ENCODE assay signal across 12 cellular contexts in the genomic region with DNA sequence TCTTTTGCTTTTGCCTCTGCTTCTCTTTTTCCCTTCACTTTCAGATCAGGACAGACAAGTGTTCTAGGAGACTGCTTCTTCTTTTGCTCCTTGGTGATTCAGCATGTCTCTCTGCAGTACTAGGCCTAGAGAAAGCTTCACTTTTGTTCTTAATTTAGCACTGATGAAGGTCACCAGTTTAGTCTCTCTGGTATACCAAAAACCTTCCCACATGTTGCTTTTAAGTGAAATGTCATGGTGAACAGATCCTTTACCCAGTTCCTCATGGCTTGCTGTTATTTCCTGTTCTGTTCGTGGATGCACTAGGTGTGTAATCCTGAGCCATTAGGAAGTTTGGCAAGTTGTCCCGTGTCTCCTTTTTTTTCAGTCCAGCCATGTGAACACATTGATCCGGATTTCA. TPM values are rescaled to one million over a fixed set of nuclear protein-coding genes. Genes with fewer than 3 reads are reported as not detected.
DNase-seq lines count a peak whose midpoint lies in the region; ATAC-seq and TF ChIP-seq lines count a peak whose summit lies in the region.
"Had no signal": no experiment of that assay in that cellular context is flagged by ENCODE, and none has a peak within 500 bp of the region (broad histone marks: within the 10 kb centered on the region; RNA-seq: fewer than 3 reads in every experiment).

No MANE protein-coding gene starts in this region.

- DNase-seq in CD4-positive, CD25-positive, alpha-beta regulatory T cell: no peak
- no peak for DNase-seq in GM23338 (ENCODE audit: low spot score)
- DNase-seq in activated CD8-positive, alpha-beta T cell treated with anti-CD3 and anti-CD28 coated beads, Interleukin-2, amount 10 ng/mL, durations not matched to agents 7 days and 5 days: no peak
- no peak for DNase-seq in right cardiac atrium
- DNase-seq in NCI-H2029 treated with DMSO at 0.1 percent for 48 hours (lab: John Stamatoyannopoulos, UW): no peak
- DNase-seq in NCI-H526 (lab: John Stamatoyannopoulos, UW): no peak
- DNase-seq in activated effector memory CD4-positive, alpha-beta T cell treated with Interleukin-2 at 50 U/mL for 16 hours: no peak
- DNase-seq: amniotic stem cell, dermis blood vessel endothelial cell, GF-D8, hippocampal formation had no signal

- CTCF ChIA-PET in activated CD8-positive, alpha-beta T cell treated with anti-CD3 and anti-CD28 coated beads, Interleukin-2, amount 10 ng/mL, durations not matched to agents 7 days and 5 days (lab: Charles Lee): no interaction called here

- H3K4me2 ChIP-seq in GM23338: no peak overlapping the region

- TF ChIP-seq CTCF in GM23338 (conservative IDR thresholded peaks at IDR 0.05; ENCODE audit: low read depth in 2 of 2): no peak

- H3K27me3 Mint-ChIP-seq in CD4-positive, CD25-positive, alpha-beta regulatory T cell: no peaks in the 10 kb centered on the region
- H3K27me3 Mint-ChIP-seq in GM23338 (ENCODE audit: insufficient read depth, low read depth, poor library complexity): peaks cover 2% of the 10 kb centered on the region
- no peaks in the 10 kb centered on the region for H3K27me3 Mint-ChIP-seq in activated CD8-positive, alpha-beta T cell treated with anti-CD3 and anti-CD28 coated beads, Interleukin-2, amount 10 ng/mL, durations not matched to agents 7 days and 5 days (ENCODE audit: low read depth)

- H3K4me1 ChIP-seq in CD4-positive, CD25-positive, alpha-beta regulatory T cell (ENCODE audit: control insufficient read depth, insufficient read depth, low read length, poor library complexity, severe bottlenecking): peaks cover 4% of the 10 kb centered on the region
- H3K4me1 ChIP-seq in GM23338 (ENCODE audit: insufficient read depth): no peaks in the 10 kb centered on the region
- H3K4me1 ChIP-seq in muscle layer of colon (ENCODE audit: insufficient read depth, low read length): peaks cover 20% of the 10 kb centered on the region
- no peaks in the 10 kb centered on the region for H3K4me1 ChIP-seq in right cardiac atrium (ENCODE audit: control insufficient read depth, insufficient read depth, low read length)

- no peaks in the 10 kb centered on the region for H3K9me2 ChIP-seq in GM23338 (ENCODE audit: insufficient read depth)

- H3K36me3 Mint-ChIP-seq in CD4-positive, CD25-positive, alpha-beta regulatory T cell: peaks cover 15% of the 10 kb centered on the region
- H3K36me3 Mint-ChIP-seq in GM23338 (ENCODE audit: low read depth): peaks cover 27% of the 10 kb centered on the region
- H3K36me3 Mint-ChIP-seq in activated CD8-positive, alpha-beta T cell treated with anti-CD3 and anti-CD28 coated beads, Interleukin-2, amount 10 ng/mL, durations not matched to agents 7 days and 5 days (ENCODE audit: low read depth): peaks cover 9% of the 10 kb centered on the region

- H3F3A ChIP-seq in GM23338 (replicated peaks; ENCODE audit: low read depth): no peaks in the 10 kb centered on the region

- H3K9ac ChIP-seq in muscle layer of colon (ENCODE audit: low read length): no peak overlapping the region

- peak overlapping the region; percentile 61 to 97 (median 94) for H3K27ac Mint-ChIP-seq in CD4-positive, CD25-positive, alpha-beta regulatory T cell
- peak overlapping the region; percentile 43; the same call in 1 of the 2 replicates for H3K27ac Mint-ChIP-seq in GM23338
- peak overlapping the region; percentile 50 for H3K27ac Mint-ChIP-seq in activated CD8-positive, alpha-beta T cell treated with anti-CD3 and anti-CD28 coated beads, Interleukin-2, amount 10 ng/mL, durations not matched to agents 7 days and 5 days

- H3K36me3 ChIP-seq in CD4-positive, CD25-positive, alpha-beta regulatory T cell (ENCODE audit: control insufficient read depth, insufficient read depth, low read length): peaks cover 4% of the 10 kb centered on the region
- no peaks in the 10 kb centered on the region for H3K36me3 ChIP-seq in GM23338 (ENCODE audit: insufficient read depth)
- no peaks in the 10 kb centered on the region for H3K36me3 ChIP-seq in muscle layer of colon (ENCODE audit: insufficient read depth, low read length)

- H3K27ac ChIP-seq in CD4-positive, CD25-positive, alpha-beta regulatory T cell (ENCODE audit: insufficient read depth, low read length, poor library complexity, severe bottlenecking): no peak overlapping the region
- no peak overlapping the region for H3K27ac ChIP-seq in GM23338 (ENCODE audit: low read depth)
- no peak overlapping the region for H3K27ac ChIP-seq in muscle layer of colon (ENCODE audit: low read depth, low read length)
- H3K27ac ChIP-seq in right cardiac atrium (ENCODE audit: low read length): no peak overlapping the region

- no peaks in the 10 kb centered on the region for H3K79me2 ChIP-seq in GM23338 (replicated peaks; ENCODE audit: insufficient read depth)

- peaks cover 7 to 41% (median 16%) of the 10 kb centered on the region in 4 donors for H3K4me1 Mint-ChIP-seq in CD4-positive, CD25-positive, alpha-beta regulatory T cell
- H3K4me1 Mint-ChIP-seq in GM23338: no peaks in the 10 kb centered on the region; the same call in 2 of the 3 replicates
- peaks cover 12% of the 10 kb centered on the region for H3K4me1 Mint-ChIP-seq in activated CD8-positive, alpha-beta T cell treated with anti-CD3 and anti-CD28 coated beads, Interleukin-2, amount 10 ng/mL, durations not matched to agents 7 days and 5 days (ENCODE audit: low read depth)

- intact Hi-C loops in right cardiac atrium (cut with DNase I): no loop called here

- no peaks in the 10 kb centered on the region; the same call in 1 of the 2 replicates for H4K20me1 ChIP-seq in GM23338 (replicated peaks; ENCODE audit: insufficient read depth)

- H3K9me3 Mint-ChIP-seq in CD4-positive, CD25-positive, alpha-beta regulatory T cell: no peaks in the 10 kb centered on the region
- no peaks in the 10 kb centered on the region for H3K9me3 Mint-ChIP-seq in GM23338
- H3K9me3 Mint-ChIP-seq in activated CD8-positive, alpha-beta T cell treated with anti-CD3 and anti-CD28 coated beads, Interleukin-2, amount 10 ng/mL, durations not matched to agents 7 days and 5 days (ENCODE audit: insufficient read depth): no peaks in the 10 kb centered on the region

- POLR2A ChIA-PET in activated CD8-positive, alpha-beta T cell treated with anti-CD3 and anti-CD28 coated beads, Interleukin-2, amount 10 ng/mL, durations not matched to agents 7 days and 5 days (lab: Charles Lee): no interaction called here

- H3K9me3 ChIP-seq in CD4-positive, CD25-positive, alpha-beta regulatory T cell (ENCODE audit: control insufficient read depth in 2 of 2, low read length in 2 of 2): no peaks in the 10 kb centered on the region
- H3K9me3 ChIP-seq in muscle layer of colon (ENCODE audit: low read length) (no peaks in the 10 kb centered on the region), right cardiac atrium (ENCODE audit: control insufficient read depth, low read length) (no peaks in the 10 kb centered on the region)

- H2AFZ ChIP-seq in GM23338: no peak overlapping the region

- WGBS in right cardiac atrium: 64% methylated on average over 3 of the region's 3 CpGs

- H3K4me3 ChIP-seq in CD4-positive, CD25-positive, alpha-beta regulatory T cell (ENCODE audit: low read depth, low read length): no peak overlapping the region
- no peak overlapping the region for H3K4me3 ChIP-seq in GM23338
- H3K4me3 ChIP-seq in muscle layer of colon (ENCODE audit: low read depth in 1 of 2, low read length in 2 of 2): peak overlapping the region; percentile 27 to 42
- no peak overlapping the region for H3K4me3 ChIP-seq in right cardiac atrium (ENCODE audit: low read length)

- H3K4me3 Mint-ChIP-seq in CD4-positive, CD25-positive, alpha-beta regulatory T cell: peak overlapping the region in 3 of 4 donors; percentile 93 to 96 (median 94)
- H3K4me3 Mint-ChIP-seq in GM23338: no peak overlapping the region
- no peak overlapping the region for H3K4me3 Mint-ChIP-seq in activated CD8-positive, alpha-beta T cell treated with anti-CD3 and anti-CD28 coated beads, Interleukin-2, amount 10 ng/mL, durations not matched to agents 7 days and 5 days

- ATAC-seq in CD4-positive, CD25-positive, alpha-beta regulatory T cell (ENCODE audit: low read depth in 2 of 2): no peak
- ATAC-seq in GM23338: no peak
- ATAC-seq in activated CD8-positive, alpha-beta T cell treated with anti-CD3 and anti-CD28 coated beads, Interleukin-2, amount 10 ng/mL, durations not matched to agents 7 days and 5 days: no peak
- ATAC-seq in right cardiac atrium: no peak

- H3K27me3 ChIP-seq in CD4-positive, CD25-positive, alpha-beta regulatory T cell (ENCODE audit: control insufficient read depth, insufficient read depth, low read length): no peaks in the 10 kb centered on the region
- H3K27me3 ChIP-seq in GM23338 (ENCODE audit: insufficient read depth) (no peaks in the 10 kb centered on the region), muscle layer of colon (ENCODE audit: control insufficient read depth in 1 of 2, insufficient read depth in 2 of 2, low read length in 2 of 2) (no peaks in the 10 kb centered on the region), right cardiac atrium (ENCODE audit: control insufficient read depth, insufficient read depth) (no peaks in the 10 kb centered on the region)

TF ChIP-seq in GM23338, 12 proteins besides CTCF, POLR2A, EP300 and RAD21:
- TF ChIP-seq POLR2AphosphoS5 (IDR thresholded peaks at IDR 0.05; ENCODE audit: low read depth): no peak
- no peak for TF ChIP-seq EZH2phosphoT487 (IDR thresholded peaks at IDR 0.05; ENCODE audit: unreplicated experiment)
- no peak for TF ChIP-seq ZNF331 (CRISPR knock-in tag; IDR thresholded peaks at IDR 0.05; ENCODE audit: low read depth)
- no peak for TF ChIP-seq NANOG (IDR thresholded peaks at IDR 0.05; ENCODE audit: borderline replicate concordance)
TF ChIP-seq in GM23338: peak in this region for 0.

RNA-seq across cellular contexts. Expression of gene NBDY, which starts 53.3 kb away (rescaled TPM):
- 29.0 TPM for total RNA-seq in CD4-positive, CD25-positive, alpha-beta regulatory T cell
- polyA plus RNA-seq in CD4-positive, CD25-positive, alpha-beta regulatory T cell: 10 to 100 TPM; 47.3 to 61.5 (median 56.0) TPM
- total RNA-seq in GM23338 (2014; rRNA removed; shearing (Covaris generic)): 9.6 and 16.9 TPM in 2 replicates
- 197 and 206 TPM in 2 replicates for polyA plus RNA-seq in GM23338 (2016; fragmentation: Nextera tagmentation; extraction: Ambion mirVana)
- 10 to 100 TPM; 28.6 to 31.2 TPM for total RNA-seq in activated CD8-positive, alpha-beta T cell treated with anti-CD3 and anti-CD28 coated beads, Interleukin-2, amount 10 ng/mL, durations not matched to agents 7 days and 5 days
- 10 to 100 TPM; 26.9 to 36.8 (median 34.8) TPM for total RNA-seq in right cardiac atrium
- polyA plus RNA-seq in right cardiac atrium: 19.3 TPM

Comparison
In these comparisons a context has a peak if more than half of its experiments do, and no peak if none do; other contexts are left out.
1. H3K4me3 ChIP-seq: peak in muscle layer of colon (2 of 2); none in CD4-positive, CD25-positive, alpha-beta regulatory T cell (single experiment), GM23338 (single experiment) and right cardiac atrium (single experiment).
2. H3K27ac Mint-ChIP-seq: peak in every context shown above with its lines; median percentile 94 in CD4-positive, CD25-positive, alpha-beta regulatory T cell; 50 in activated CD8-positive, alpha-beta T cell treated with anti-CD3 and anti-CD28 coated beads, Interleukin-2, amount 10 ng/mL, durations not matched to agents 7 days and 5 days; 43 in GM23338.
3. H3K4me3 Mint-ChIP-seq: peak in CD4-positive, CD25-positive, alpha-beta regulatory T cell (3 of 4); none in GM23338 (single experiment) and activated CD8-positive, alpha-beta T cell treated with anti-CD3 and anti-CD28 coated beads, Interleukin-2, amount 10 ng/mL, durations not matched to agents 7 days and 5 days (single experiment).